In the genomic region with DNA sequence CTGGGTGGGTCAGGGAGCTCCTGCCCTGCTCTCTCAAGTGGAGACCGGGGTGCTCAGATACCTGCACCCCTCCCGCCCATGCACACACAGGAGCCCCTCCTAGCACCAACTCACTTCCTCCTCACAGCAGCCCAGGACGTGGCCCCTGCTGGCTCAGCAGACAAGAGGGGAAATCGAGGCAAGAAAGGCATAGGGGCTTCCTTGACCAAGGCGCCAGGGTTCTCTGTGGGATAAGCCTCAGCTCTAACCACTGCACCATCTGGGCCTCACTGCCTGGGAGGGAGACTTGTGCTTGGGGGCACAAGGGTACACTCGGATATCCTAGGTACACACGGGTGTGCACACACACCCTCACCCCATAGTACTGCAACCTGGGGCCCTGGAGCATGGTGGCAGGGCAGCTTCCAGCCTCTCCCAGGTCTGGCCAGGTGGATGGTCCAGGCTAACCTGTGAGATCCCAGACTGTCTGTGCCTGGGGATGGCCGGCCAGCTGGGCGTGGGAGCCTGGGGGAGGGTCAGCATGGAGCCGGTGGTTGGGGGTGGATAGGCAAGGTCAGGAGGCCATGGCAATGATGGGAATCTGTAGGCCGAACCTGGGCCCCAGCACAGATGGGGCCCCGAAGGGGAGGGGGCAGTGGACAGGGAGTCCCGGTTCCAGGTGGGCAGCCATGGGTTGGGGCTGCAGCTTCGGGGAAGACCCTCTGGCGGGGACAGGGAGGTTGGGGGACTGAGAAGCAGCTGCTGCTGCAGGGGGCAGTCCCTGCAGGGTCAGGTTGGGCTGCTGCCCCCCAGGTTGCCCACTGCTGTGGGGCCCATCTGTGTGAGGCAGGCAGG, we compare ENCODE assay signal across 10 cellular contexts.
"Had no signal": no experiment of that assay in that cellular context is flagged by ENCODE, and none has a peak within 500 bp of the region (broad histone marks: within the 10 kb centered on the region; RNA-seq: fewer than 3 reads in every experiment).

No MANE protein-coding gene starts in this region.

- H3K9me3 ChIP-seq: pancreas, thoracic aorta, vagina had no signal

- H3K4me1 ChIP-seq: pancreas, vagina had no signal

- H3K27me3 ChIP-seq: pancreas, vagina had no signal

- H3K4me3 ChIP-seq: pancreas, thoracic aorta, vagina had no signal

- H3K27ac ChIP-seq: pancreas, thoracic aorta, vagina had no signal

- H3K36me3 ChIP-seq: pancreas, thoracic aorta, vagina had no signal

- DNase-seq: activated CD4-positive, alpha-beta T cell treated with anti-CD3 and anti-CD28 coated beads, Interleukin-2, amount 10 ng/mL, durations not matched to agents 24 days and 14 days; activated CD4-positive, CD25-positive, alpha-beta regulatory T cell; activated CD8-positive, alpha-beta memory T cell treated with anti-CD3 and anti-CD28 coated beads for 24 hours; activated naive CD4-positive, alpha-beta T cell treated with anti-CD3 and anti-CD28 coated beads for 36 hours; activated naive CD8-positive, alpha-beta T cell treated with anti-CD3 and anti-CD28 coated beads, Interleukin-2, amount 50 U/mL, for 24 hours; hippocampal formation; stimulated activated CD4-positive, alpha-beta T cell treated with anti-CD3 and anti-CD28 coated beads, Interleukin-1b, Interleukin-23, amount 100 ng/mL, for 48 hours had no signal
